4 cellular contexts compared by ENCODE assay signal in the genomic region with DNA sequence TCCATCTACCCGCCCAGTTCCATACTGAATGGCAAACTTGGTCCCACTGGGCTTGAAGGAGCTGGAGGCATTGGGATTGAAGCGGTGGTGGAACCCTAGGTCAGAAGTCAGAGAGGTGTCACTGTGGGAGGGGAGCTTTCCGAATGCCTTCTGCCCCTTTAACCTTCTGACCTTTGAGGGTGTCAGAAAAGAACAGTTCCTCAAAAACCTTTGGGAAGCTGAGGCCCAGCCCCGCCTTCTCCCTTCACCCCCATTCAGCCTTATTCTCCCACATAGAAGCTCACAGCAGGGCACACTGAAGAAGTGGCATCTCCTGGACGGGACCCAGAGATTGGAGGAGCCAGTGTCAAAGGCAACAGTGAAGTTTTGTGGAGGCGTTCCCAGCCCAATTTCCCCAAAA. TPM values are rescaled to one million over a fixed set of nuclear protein-coding genes. Genes with fewer than 3 reads are reported as not detected.
"Had no signal": no experiment of that assay in that cellular context is flagged by ENCODE, and none has a peak within 500 bp of the region (broad histone marks: within the 10 kb centered on the region; RNA-seq: fewer than 3 reads in every experiment).

No MANE protein-coding gene starts in this region.

RNA-seq across cellular contexts. Expression of a gene that starts 7.9 kb away (rescaled TPM):
- total RNA-seq: myocyte, osteoblast had no signal
- polyA plus RNA-seq: immature natural killer cell; naive thymus-derived CD4-positive, alpha-beta T cell had no signal
